19 cellular contexts compared by ENCODE assay signal in genomic region chr3:56596441-56596840, GRCh38. TPM values are rescaled to one million over a fixed set of nuclear protein-coding genes. Genes with fewer than 3 reads are reported as not detected.
A peak's percentile ranks its signal among the peaks of the same experiment; 100 is the strongest.
DNase-seq lines count a peak whose midpoint lies in the region; ATAC-seq, FAIRE-seq and TF ChIP-seq lines count a peak whose summit lies in the region.
"Had no signal": no experiment of that assay in that cellular context is flagged by ENCODE, and none has a peak within 500 bp of the region (broad histone marks: within the 10 kb centered on the region; RNA-seq: fewer than 3 reads in every experiment).

No MANE protein-coding gene starts in this region.

- H4K20me1 ChIP-seq in H1 (replicated peaks in 1 of 2; ENCODE audit: control insufficient read depth in 1 of 2, insufficient read depth in 2 of 2, low read length in 2 of 2), result no peaks in the 10 kb centered on the region

- peak overlapping the region; percentile 0 for H3K27ac Mint-ChIP-seq in activated T-cell treated with anti-CD3 and anti-CD28 coated beads, Interleukin-2, amount 50 U/mL, for 24 hours
- H3K27ac Mint-ChIP-seq in CD4-positive, alpha-beta T cell, result peak overlapping the region; percentile 95

- H4K91ac ChIP-seq in H1 (replicated peaks; ENCODE audit: insufficient read length, low read length), result no peak overlapping the region

- no peaks in the 10 kb centered on the region for H3K27me3 Mint-ChIP-seq in activated T-cell treated with anti-CD3 and anti-CD28 coated beads, Interleukin-2, amount 50 U/mL, for 24 hours
- H3K27me3 Mint-ChIP-seq in CD4-positive, alpha-beta T cell, result no peaks in the 10 kb centered on the region

- no peak overlapping the region for H4K8ac ChIP-seq in H1 (ENCODE audit: extremely low read depth, insufficient read depth, low read length)

- no peak overlapping the region for H2BK5ac ChIP-seq in H1 (ENCODE audit: low read depth, low read length)

- intact Hi-C loops in CD4-positive, alpha-beta T cell (cut with DNase I, micrococcal nuclease), result no loop called here

- no peak for TF ChIP-seq CTCF in CD4-positive, alpha-beta T cell (IDR thresholded peaks at IDR 0.05)
- TF ChIP-seq CTCF in H1 (IDR thresholded peaks at IDR 0.05; ENCODE audit: control extremely low read depth in 1 of 3, insufficient read depth in 1 of 3, low read depth in 1 of 3, low read length in 3 of 3), result no peak

- H3K23me2 ChIP-seq in H1 (ENCODE audit: low read depth, low read length), result no peaks in the 10 kb centered on the region

- no peak overlapping the region for H3K4me3 ChIP-seq in H1 (ENCODE audit: extremely low read depth in 1 of 4, insufficient read depth in 2 of 4, low read depth in 3 of 4, low read length in 4 of 4)
- H3K4me3 ChIP-seq: HAP-1, MG63 had no signal

- no peaks in the 10 kb centered on the region for H3K27me3 ChIP-seq in CD4-positive, alpha-beta T cell (ENCODE audit: control insufficient read depth, insufficient read depth, low read length)
- H3K27me3 ChIP-seq in H1 (replicated peaks in 1 of 4; ENCODE audit: control insufficient read depth in 3 of 4, extremely low read depth in 1 of 4, insufficient read depth in 3 of 4, low read length in 3 of 4), result no peaks in the 10 kb centered on the region
- H3K27me3 ChIP-seq: MG63 had no signal

- H3K27ac ChIP-seq in CD4-positive, alpha-beta T cell (ENCODE audit: low read depth, low read length), result no peak overlapping the region
- no peak overlapping the region for H3K27ac ChIP-seq in H1 (ENCODE audit: low read depth, low read length)
- H3K27ac ChIP-seq: RWPE1 had no signal

- no peak overlapping the region for H3K4ac ChIP-seq in H1 (replicated peaks; ENCODE audit: insufficient read length, low read depth, low read length)

- no peak overlapping the region for H2BK20ac ChIP-seq in H1 (ENCODE audit: low read length)

- no peak overlapping the region for H4K5ac ChIP-seq in H1 (ENCODE audit: insufficient read length, low read depth, low read length)

- H2AFZ ChIP-seq in H1 (ENCODE audit: low read length), result no peak overlapping the region

- H3K4me2 ChIP-seq in H1 (ENCODE audit: insufficient read depth in 1 of 2, low read depth in 2 of 2, low read length in 2 of 2), result no peak overlapping the region

- TF ChIP-seq RAD21 in H1 (IDR thresholded peaks at IDR 0.05 in 1 of 2, conservative IDR thresholded peaks at IDR 0.05 in 1 of 2; ENCODE audit: low read depth in 2 of 2, low read length in 2 of 2), result no peak

- no peaks in the 10 kb centered on the region for H3K4me1 ChIP-seq in H1 (replicated peaks in 1 of 4; ENCODE audit: control insufficient read depth in 3 of 4, insufficient read depth in 4 of 4, low read length in 3 of 4)
- H3K4me1 ChIP-seq: HAP-1 had no signal

- no peak overlapping the region for H3K9ac ChIP-seq in H1 (replicated peaks in 1 of 4; ENCODE audit: extremely low read depth in 1 of 4, low read depth in 3 of 4, low read length in 3 of 4)

- H2AK5ac ChIP-seq in H1 (ENCODE audit: low read depth, low read length), result no peak overlapping the region

- CTCF ChIA-PET in CD4-positive, alpha-beta T cell (lab: Charles Lee), result no interaction called here
- CTCF ChIA-PET in H1 (lab: Charles Lee; ENCODE audit: partially characterized antibody), result no interaction called here

- peaks cover 0 to 13% (median 7%) of the 10 kb centered on the region in 4 experiments; a peak in 2 of 8 replicates for H3K36me3 ChIP-seq in H1 (ENCODE audit: control insufficient read depth in 2 of 4, insufficient read depth in 4 of 4, low read length in 3 of 4)

- peaks cover 87% of the 10 kb centered on the region for H3K36me3 Mint-ChIP-seq in activated T-cell treated with anti-CD3 and anti-CD28 coated beads, Interleukin-2, amount 50 U/mL, for 24 hours (ENCODE audit: low read depth)
- peaks cover 75% of the 10 kb centered on the region for H3K36me3 Mint-ChIP-seq in CD4-positive, alpha-beta T cell (ENCODE audit: low read depth)

- no peak overlapping the region for H3K23ac ChIP-seq in H1 (ENCODE audit: insufficient read length)

- no peak overlapping the region for H2BK15ac ChIP-seq in H1 (ENCODE audit: low read length)

- no peak for TF ChIP-seq POLR2A in H1 (IDR thresholded peaks at IDR 0.05; ENCODE audit: control extremely low read depth in 1 of 2, low read depth in 2 of 2, low read length in 2 of 2)

- H3K4me3 Mint-ChIP-seq in activated T-cell treated with anti-CD3 and anti-CD28 coated beads, Interleukin-2, amount 50 U/mL, for 24 hours, result no peak overlapping the region
- peak overlapping the region; percentile 68 for H3K4me3 Mint-ChIP-seq in CD4-positive, alpha-beta T cell

- TF ChIP-seq EP300 in H1 (IDR thresholded peaks at IDR 0.05; ENCODE audit: borderline replicate concordance in 1 of 2, low read depth in 2 of 2, low read length in 2 of 2), result no peak

- no peak overlapping the region for H2BK12ac ChIP-seq in H1 (ENCODE audit: low read depth, low read length)

- peaks cover 0 to 3% of the 10 kb centered on the region in 2 experiments; a peak in 1 of 4 replicates for H3K79me2 ChIP-seq in H1 (ENCODE audit: control insufficient read depth in 1 of 2, insufficient read depth in 2 of 2, low read length in 2 of 2)

- H2BK120ac ChIP-seq in H1 (replicated peaks; ENCODE audit: low read depth, low read length), result no peak overlapping the region

- H3K56ac ChIP-seq in H1 (replicated peaks; ENCODE audit: insufficient read length, low read depth, low read length), result no peak overlapping the region

- peak; percentile 7 for FAIRE-seq in H1 (lab: Jason Lieb, UNC)

- no peak overlapping the region for H3K14ac ChIP-seq in H1 (ENCODE audit: insufficient read length)

- H3K9me3 Mint-ChIP-seq in activated T-cell treated with anti-CD3 and anti-CD28 coated beads, Interleukin-2, amount 50 U/mL, for 24 hours, result peaks cover 12% of the 10 kb centered on the region
- peaks cover 19% of the 10 kb centered on the region for H3K9me3 Mint-ChIP-seq in CD4-positive, alpha-beta T cell

- H3K18ac ChIP-seq in H1 (ENCODE audit: extremely low read depth, low read length), result no peak overlapping the region

- no peak for DNase-seq in activated T-cell treated with anti-CD3 and anti-CD28 coated beads, Interleukin-2, amount 50 U/mL, for 24 hours
- no peak for DNase-seq in activated T-cell treated with anti-CD3 and anti-CD28 coated beads, Interleukin-2, amount 50 U/mL, for 48 hours
- DNase-seq in CD4-positive, alpha-beta T cell, result no peak
- DNase-seq in NCI-H526 treated with DMSO at 0.1 percent for 48 hours (lab: John Stamatoyannopoulos, UW), result peak; percentile 78
- DNase-seq in H1 (ENCODE audit: low read depth in 1 of 2, low spot score in 2 of 2), result no peak
- no peak for DNase-seq in KG1 (lab: John Stamatoyannopoulos, UW)
- no peak for DNase-seq in NCI-H146 treated with DMSO at 0.1 percent for 48 hours (lab: John Stamatoyannopoulos, UW; ENCODE audit: unreplicated experiment)
- DNase-seq: AML-193, C1 segment of cervical spinal cord, COR-L47, DMS79, MG63, NCI-H1417, NCI-H187, NCI-H446, SHP77 treated with DMSO at 0.1 percent for 48 hours had no signal

- POLR2A ChIA-PET in CD4-positive, alpha-beta T cell (lab: Charles Lee), result interaction anchor here (0.7 to 1.1 kb wide), 2 partner anchors 27 to 40 kb away, joined by 3 to 4 read pairs; partner anchors contain the start of gene CCDC66
- POLR2A ChIA-PET in H1 (lab: Charles Lee; ENCODE audit: partially characterized antibody), result no interaction called here

- H3K9me3 ChIP-seq in CD4-positive, alpha-beta T cell (ENCODE audit: control insufficient read depth, low read length), result no peaks in the 10 kb centered on the region
- no peaks in the 10 kb centered on the region for H3K9me3 ChIP-seq in H1 (ENCODE audit: insufficient read depth in 2 of 2, low read depth in 1 of 2, low read length in 1 of 2)
- H3K9me3 ChIP-seq: HAP-1, MG63 had no signal

- ATAC-seq in CD4-positive, alpha-beta T cell (ENCODE audit: poor library complexity), result no peak
- no peak for ATAC-seq in GM19023 (IDR thresholded peaks at IDR 0.05; ENCODE audit: unreplicated experiment)

- no peaks in the 10 kb centered on the region for H3K79me1 ChIP-seq in H1 (ENCODE audit: low read depth, low read length)

- 87% methylated on average over 6 of the region's 6 CpGs; no CpG with 5 or more reads in 1 of the 2 experiments for WGBS in H1 (ENCODE audit: extremely low coverage in 1 of 2, insufficient coverage in 1 of 2, insufficient read length in 1 of 2, insufficient replicate concordance in 2 of 2, low coverage in 1 of 2, low lambda C conversion rate in 2 of 2, missing lambda C conversion rate in 1 of 2), 2 experiments

- H3K4me1 Mint-ChIP-seq in activated T-cell treated with anti-CD3 and anti-CD28 coated beads, Interleukin-2, amount 50 U/mL, for 24 hours (ENCODE audit: low read depth), result peaks cover 76% of the 10 kb centered on the region
- H3K4me1 Mint-ChIP-seq in CD4-positive, alpha-beta T cell (ENCODE audit: low read depth), result peaks cover 90% of the 10 kb centered on the region

TF ChIP-seq in H1, 55 proteins besides CTCF, POLR2A, EP300 and RAD21 (continues in another document):
- TF ChIP-seq BCL11A (IDR thresholded peaks at IDR 0.05; ENCODE audit: low read depth in 2 of 2, low read length in 2 of 2) (no peak), JUND (IDR thresholded peaks at IDR 0.05; ENCODE audit: low read length) (no peak), KDM1A (IDR thresholded peaks at IDR 0.05; ENCODE audit: borderline replicate concordance, low read length) (no peak), SIX5 (IDR thresholded peaks at IDR 0.05; ENCODE audit: low read depth, low read length) (no peak), HDAC2 (IDR thresholded peaks at IDR 0.05; ENCODE audit: borderline replicate concordance in 1 of 2, low read depth in 2 of 2, low read length in 2 of 2) (no peak), EGR1 (IDR thresholded peaks at IDR 0.05; ENCODE audit: borderline replicate concordance, low read depth, low read length) (no peak), YY1 (IDR thresholded peaks at IDR 0.05; ENCODE audit: low read depth, low read length) (no peak), NRF1 (IDR thresholded peaks at IDR 0.05; ENCODE audit: low read depth, low read length) (no peak), ASH2L (IDR thresholded peaks at IDR 0.05; ENCODE audit: low read length) (no peak), FOSL1 (IDR thresholded peaks at IDR 0.05; ENCODE audit: insufficient read depth, low read depth, low read length) (no peak)
- TF ChIP-seq, protein P1, sequence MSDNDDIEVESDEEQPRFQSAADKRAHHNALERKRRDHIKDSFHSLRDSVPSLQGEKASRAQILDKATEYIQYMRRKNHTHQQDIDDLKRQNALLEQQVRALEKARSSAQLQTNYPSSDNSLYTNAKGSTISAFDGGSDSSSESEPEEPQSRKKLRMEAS (IDR thresholded peaks at IDR 0.05), result no peak

RNA-seq across cellular contexts. Expression of gene CCDC66, which starts 39.5 kb away (rescaled TPM):
- 100 to 1,000 TPM in 1 of 2 experiments, 10 to 100 TPM in 1; 97.1 to 101 TPM for total RNA-seq in CD4-positive, alpha-beta T cell
- 24.3 and 29.3 TPM in 2 replicates for total RNA-seq in H1 (2021; fragmentation: NEBNext Ultra II Directional; extraction: Animal tissue kit (Norgen Biotek cat#: 25700))
- polyA plus RNA-seq in H1 (2011; rRNA removed), result 4.5 and 9.6 TPM in 2 replicates
- 11.2 TPM for polyA plus RNA-seq in H1 (2011; cell fraction: cytosol; rRNA removed)
- polyA plus RNA-seq in H1 (2011; cell fraction: nucleus; rRNA removed), result 12.2 TPM
- 10.1 to 18.8 TPM (median 12.0 TPM) in 4 replicates for polyA plus RNA-seq in H1 (2012, experiment 1 of 2)
- polyA plus RNA-seq in H1 (2012, experiment 2 of 2), result 1.2 TPM
- polyA plus RNA-seq in H1 (2013, experiment 1 of 2), result 22.7 TPM
- polyA plus RNA-seq in H1 (2013, experiment 2 of 2), result 18.3 TPM
- polyA minus RNA-seq in H1 (2011; rRNA and poly(A)+ RNA removed), result 24.1 and 33.3 TPM in 2 replicates
- 9.3 TPM for polyA minus RNA-seq in H1 (2011; cell fraction: cytosol; rRNA and poly(A)+ RNA removed)
- polyA minus RNA-seq in H1 (2011; cell fraction: nucleus; rRNA and poly(A)+ RNA removed), result 74.0 TPM
